ENCODE assay signal across 17 cellular contexts in the genomic region with DNA sequence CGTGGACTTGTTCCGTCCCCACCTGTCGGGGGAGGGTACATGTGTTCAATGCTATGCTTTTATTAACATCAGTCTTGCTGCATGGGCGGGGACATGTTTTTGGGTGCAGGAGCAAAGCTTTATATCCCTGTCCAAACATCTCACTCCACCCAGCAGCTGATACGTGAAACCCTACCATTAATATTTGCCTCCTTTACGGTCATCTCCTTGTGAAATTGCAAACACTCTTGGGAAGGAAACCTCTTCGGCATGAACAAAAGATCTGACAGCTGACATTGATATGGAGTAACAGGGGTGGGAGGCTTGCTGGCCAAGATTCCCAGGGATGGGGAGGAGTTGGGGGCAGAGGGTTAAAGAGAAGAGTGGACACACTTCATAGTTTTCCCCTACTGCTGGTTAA. TPM values are rescaled to one million over a fixed set of nuclear protein-coding genes. Genes with fewer than 3 reads are reported as not detected.
DNase-seq lines count a peak whose midpoint lies in the region; ATAC-seq and TF ChIP-seq lines count a peak whose summit lies in the region.
"Had no signal": no experiment of that assay in that cellular context is flagged by ENCODE, and none has a peak within 500 bp of the region (broad histone marks: within the 10 kb centered on the region; RNA-seq: fewer than 3 reads in every experiment).

No MANE protein-coding gene starts in this region.

- no peaks in the 10 kb centered on the region for H3K4me1 Mint-ChIP-seq in activated naive CD8-positive, alpha-beta T cell treated with anti-CD3 and anti-CD28 coated beads, Interleukin-2, amount 10 ng/mL, durations not matched to agents 7 days and 5 days
- H3K4me1 Mint-ChIP-seq in activated naive CD8-positive, alpha-beta T cell treated with anti-CD3 and anti-CD28 coated beads, Interleukin-2, amount 50 U/mL, for 24 hours = no peaks in the 10 kb centered on the region

- H3K27ac ChIP-seq in coronary artery = no peak overlapping the region
- H3K27ac ChIP-seq in uterus = no peak overlapping the region
- H3K27ac ChIP-seq: C4-2B had no signal

- peak; percentile 4 for DNase-seq in activated naive CD8-positive, alpha-beta T cell treated with anti-CD3 and anti-CD28 coated beads, Interleukin-2, amount 10 ng/mL, durations not matched to agents 7 days and 5 days
- DNase-seq in activated naive CD8-positive, alpha-beta T cell treated with anti-CD3 and anti-CD28 coated beads, Interleukin-2, amount 50 U/mL, for 24 hours = no peak
- peak; percentile 38 for DNase-seq in coronary artery (ENCODE audit: low spot score)
- DNase-seq in posterior vena cava (ENCODE audit: low spot score) = peak; percentile 16
- no peak for DNase-seq in uterus
- DNase-seq in hippocampal formation (lab: John Stamatoyannopoulos, UW) = no peak
- DNase-seq in Kasumi-1 (lab: John Stamatoyannopoulos, UW) = no peak
- DNase-seq: GDM1, GOT3, MV-4-11, NCI-H1417, NCI-H1930, NCI-H510A, SHP77 had no signal

- TF ChIP-seq POLR2A in uterus (IDR thresholded peaks at IDR 0.05) = no peak

- no peak overlapping the region for H3K27ac Mint-ChIP-seq in activated naive CD8-positive, alpha-beta T cell treated with anti-CD3 and anti-CD28 coated beads, Interleukin-2, amount 10 ng/mL, durations not matched to agents 7 days and 5 days
- H3K27ac Mint-ChIP-seq in activated naive CD8-positive, alpha-beta T cell treated with anti-CD3 and anti-CD28 coated beads, Interleukin-2, amount 50 U/mL, for 24 hours = no peak overlapping the region

- no peaks in the 10 kb centered on the region for H3K4me1 ChIP-seq in uterus

- H3K4me3 Mint-ChIP-seq in activated naive CD8-positive, alpha-beta T cell treated with anti-CD3 and anti-CD28 coated beads, Interleukin-2, amount 10 ng/mL, durations not matched to agents 7 days and 5 days = no peak overlapping the region
- H3K4me3 Mint-ChIP-seq in activated naive CD8-positive, alpha-beta T cell treated with anti-CD3 and anti-CD28 coated beads, Interleukin-2, amount 50 U/mL, for 24 hours = no peak overlapping the region

- H3K9me3 Mint-ChIP-seq in activated naive CD8-positive, alpha-beta T cell treated with anti-CD3 and anti-CD28 coated beads, Interleukin-2, amount 10 ng/mL, durations not matched to agents 7 days and 5 days = no peaks in the 10 kb centered on the region
- H3K9me3 Mint-ChIP-seq in activated naive CD8-positive, alpha-beta T cell treated with anti-CD3 and anti-CD28 coated beads, Interleukin-2, amount 50 U/mL, for 24 hours = no peaks in the 10 kb centered on the region

- H3K27me3 ChIP-seq in uterus = no peaks in the 10 kb centered on the region

- intact Hi-C loops in posterior vena cava (cut with DNase I) (no loop called here), uterus (cut with DNase I; ENCODE audit: low total_unique reads) (no loop called here)

- POLR2A ChIA-PET in activated naive CD8-positive, alpha-beta T cell treated with anti-CD3 and anti-CD28 coated beads, Interleukin-2, amount 10 ng/mL, durations not matched to agents 7 days and 5 days (lab: Charles Lee) = interaction anchor here (0.7 to 1.3 kb wide), 2 partner anchors 23 to 333 kb away, joined by 4 to 6 read pairs; no protein-coding TSS in a partner anchor

- ATAC-seq in activated naive CD8-positive, alpha-beta T cell treated with anti-CD3 and anti-CD28 coated beads, Interleukin-2, amount 10 ng/mL, durations not matched to agents 7 days and 5 days (ENCODE audit: low read depth) = no peak
- ATAC-seq in activated naive CD8-positive, alpha-beta T cell treated with anti-CD3 and anti-CD28 coated beads, Interleukin-2, amount 50 U/mL, for 24 hours = no peak
- ATAC-seq: GM12878, K562 had no signal

- H3K9me3 ChIP-seq in uterus = no peaks in the 10 kb centered on the region

- no peaks in the 10 kb centered on the region for H3K36me3 ChIP-seq in uterus

- no peak for TF ChIP-seq CTCF in coronary artery (IDR thresholded peaks at IDR 0.05)
- TF ChIP-seq CTCF in uterus (IDR thresholded peaks at IDR 0.05) = no peak

- no peaks in the 10 kb centered on the region for H3K36me3 Mint-ChIP-seq in activated naive CD8-positive, alpha-beta T cell treated with anti-CD3 and anti-CD28 coated beads, Interleukin-2, amount 10 ng/mL, durations not matched to agents 7 days and 5 days
- no peaks in the 10 kb centered on the region for H3K36me3 Mint-ChIP-seq in activated naive CD8-positive, alpha-beta T cell treated with anti-CD3 and anti-CD28 coated beads, Interleukin-2, amount 50 U/mL, for 24 hours (ENCODE audit: low read depth)

- peaks cover 19% of the 10 kb centered on the region for H3K27me3 Mint-ChIP-seq in activated naive CD8-positive, alpha-beta T cell treated with anti-CD3 and anti-CD28 coated beads, Interleukin-2, amount 10 ng/mL, durations not matched to agents 7 days and 5 days
- no peaks in the 10 kb centered on the region for H3K27me3 Mint-ChIP-seq in activated naive CD8-positive, alpha-beta T cell treated with anti-CD3 and anti-CD28 coated beads, Interleukin-2, amount 50 U/mL, for 24 hours

- no peak overlapping the region for H3K4me3 ChIP-seq in coronary artery
- H3K4me3 ChIP-seq in uterus = no peak overlapping the region
- H3K4me3 ChIP-seq: GM12878, K562 had no signal

RNA-seq across cellular contexts. Expression of a gene that starts 22.3 kb away (rescaled TPM):
- 10 to 100 TPM; 33.6 to 39.5 TPM for total RNA-seq in activated naive CD8-positive, alpha-beta T cell treated with anti-CD3 and anti-CD28 coated beads, Interleukin-2, amount 10 ng/mL, durations not matched to agents 7 days and 5 days
- total RNA-seq in posterior vena cava (10 to 100 TPM; 88.4 to 91.7 TPM), uterus (100 to 1,000 TPM in 3 of 4 donors, 10 to 100 TPM in 1; 81.0 to 247 (median 156) TPM)

Comparison
In these comparisons a context has a peak if more than half of its experiments do, and no peak if none do; other contexts are left out.
1. DNase-seq: peak in activated naive CD8-positive, alpha-beta T cell treated with anti-CD3 and anti-CD28 coated beads, Interleukin-2, amount 10 ng/mL, durations not matched to agents 7 days and 5 days (single experiment), coronary artery (single experiment) and posterior vena cava (single experiment); none in activated naive CD8-positive, alpha-beta T cell treated with anti-CD3 and anti-CD28 coated beads, Interleukin-2, amount 50 U/mL, for 24 hours (single experiment), uterus (0 of 2), hippocampal formation (0 of 2) and Kasumi-1 (0 of 2).